ENCODE assay signal across 8 cellular contexts in the genomic region with DNA sequence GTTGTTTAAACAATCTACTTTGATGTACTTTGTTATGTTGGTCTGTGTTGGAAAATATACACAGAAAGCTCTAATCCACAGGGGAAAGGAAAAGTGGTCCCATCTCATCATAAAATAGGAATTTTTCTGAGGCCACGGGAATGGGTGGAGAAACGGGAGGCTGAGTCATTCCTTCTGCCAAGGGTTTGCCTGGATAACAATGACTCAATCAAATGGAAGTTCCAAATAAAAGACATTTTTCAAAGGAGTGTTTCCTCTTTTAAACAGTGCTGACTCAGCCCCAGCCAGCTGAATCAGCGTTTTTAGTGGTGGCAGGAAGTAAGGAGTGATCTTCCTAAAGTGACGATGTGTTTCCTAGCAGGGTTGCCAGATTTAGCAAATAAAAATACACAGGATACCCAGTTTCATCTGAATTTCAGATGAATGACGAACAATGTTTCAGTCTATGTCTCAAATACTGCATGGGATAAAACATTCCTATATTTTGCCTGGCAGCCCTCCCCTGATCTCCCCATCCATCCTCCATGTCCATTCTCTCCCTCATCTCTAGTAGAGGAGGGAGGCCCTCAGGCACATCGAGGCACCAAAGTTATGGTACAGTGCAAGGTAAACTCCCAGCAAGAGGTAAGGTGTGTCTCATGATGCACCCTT.
A peak's percentile ranks its signal among the peaks of the same experiment; 100 is the strongest.
DNase-seq lines count a peak whose midpoint lies in the region.

No MANE protein-coding gene starts in this region.

- CTCF ChIA-PET in activated CD4-positive, alpha-beta T cell treated with anti-CD3 and anti-CD28 coated beads, Interleukin-2, amount 10 ng/mL, durations not matched to agents 7 days and 5 days (lab: Charles Lee), result interaction anchor here (0.8 to 1.6 kb wide), 4 partner anchors 10 to 37 kb away, joined by 3 to 4 read pairs (median 4); no protein-coding TSS in a partner anchor

- H3K27me3 Mint-ChIP-seq in activated T-cell treated with anti-CD3 and anti-CD28 coated beads, Interleukin-2, amount 50 U/mL, for 24 hours, result no peaks in the 10 kb centered on the region
- H3K27me3 Mint-ChIP-seq in activated CD4-positive, alpha-beta T cell treated with anti-CD3 and anti-CD28 coated beads, Interleukin-2, amount 10 ng/mL, durations not matched to agents 7 days and 5 days, result no peaks in the 10 kb centered on the region

- H3K27me3 ChIP-seq in H7 (ENCODE audit: control insufficient read depth, insufficient read depth, low read length), result no peaks in the 10 kb centered on the region

- DNase-seq in activated T-cell treated with anti-CD3 and anti-CD28 coated beads, Interleukin-2, amount 50 U/mL, for 24 hours, result no peak
- DNase-seq in activated T-cell treated with anti-CD3 and anti-CD28 coated beads, Interleukin-2, amount 50 U/mL, for 1 hour, result no peak
- DNase-seq in activated CD4-positive, alpha-beta T cell treated with anti-CD3 and anti-CD28 coated beads, Interleukin-2, amount 10 ng/mL, durations not matched to agents 7 days and 5 days, result no peak
- DNase-seq in glomerular endothelial cell (ENCODE audit: extremely low read depth, low read depth, low spot score) (peak; percentile 88), posterior vena cava (ENCODE audit: low spot score) (peak; percentile 96), COR-L47 (lab: John Stamatoyannopoulos, UW) (no peak), H7 (no peak)
- no peak for DNase-seq in stimulated activated CD4-positive, alpha-beta T cell treated with anti-CD3 and anti-CD28 coated beads, Interleukin-1b, Interleukin-23, amount 100 ng/mL, for 48 hours

- H3K36me3 Mint-ChIP-seq in activated T-cell treated with anti-CD3 and anti-CD28 coated beads, Interleukin-2, amount 50 U/mL, for 24 hours (ENCODE audit: low read depth), result peaks cover 2% of the 10 kb centered on the region
- peaks cover 38% of the 10 kb centered on the region for H3K36me3 Mint-ChIP-seq in activated CD4-positive, alpha-beta T cell treated with anti-CD3 and anti-CD28 coated beads, Interleukin-2, amount 10 ng/mL, durations not matched to agents 7 days and 5 days (ENCODE audit: low read depth)

- H3K27ac Mint-ChIP-seq in activated T-cell treated with anti-CD3 and anti-CD28 coated beads, Interleukin-2, amount 50 U/mL, for 24 hours, result peak overlapping the region; percentile 75
- H3K27ac Mint-ChIP-seq in activated CD4-positive, alpha-beta T cell treated with anti-CD3 and anti-CD28 coated beads, Interleukin-2, amount 10 ng/mL, durations not matched to agents 7 days and 5 days, result peak overlapping the region; percentile 25

- H3K36me3 ChIP-seq in H7 (replicated peaks; ENCODE audit: control insufficient read depth, insufficient read depth, low read length), result no peaks in the 10 kb centered on the region

- no peak overlapping the region for H3K4me3 ChIP-seq in H7 (ENCODE audit: insufficient read depth, low read depth, low read length)

- no peak overlapping the region for H3K4me3 Mint-ChIP-seq in activated T-cell treated with anti-CD3 and anti-CD28 coated beads, Interleukin-2, amount 50 U/mL, for 24 hours
- H3K4me3 Mint-ChIP-seq in activated CD4-positive, alpha-beta T cell treated with anti-CD3 and anti-CD28 coated beads, Interleukin-2, amount 10 ng/mL, durations not matched to agents 7 days and 5 days, result no peak overlapping the region

- POLR2A ChIA-PET in activated CD4-positive, alpha-beta T cell treated with anti-CD3 and anti-CD28 coated beads, Interleukin-2, amount 10 ng/mL, durations not matched to agents 7 days and 5 days (lab: Charles Lee), result no interaction called here

- peaks cover 91% of the 10 kb centered on the region for H3K4me1 Mint-ChIP-seq in activated T-cell treated with anti-CD3 and anti-CD28 coated beads, Interleukin-2, amount 50 U/mL, for 24 hours (ENCODE audit: low read depth)
- peaks cover 81% of the 10 kb centered on the region for H3K4me1 Mint-ChIP-seq in activated CD4-positive, alpha-beta T cell treated with anti-CD3 and anti-CD28 coated beads, Interleukin-2, amount 10 ng/mL, durations not matched to agents 7 days and 5 days

- H3K9me3 Mint-ChIP-seq in activated T-cell treated with anti-CD3 and anti-CD28 coated beads, Interleukin-2, amount 50 U/mL, for 24 hours, result no peaks in the 10 kb centered on the region
- peaks cover 5% of the 10 kb centered on the region for H3K9me3 Mint-ChIP-seq in activated CD4-positive, alpha-beta T cell treated with anti-CD3 and anti-CD28 coated beads, Interleukin-2, amount 10 ng/mL, durations not matched to agents 7 days and 5 days

- intact Hi-C loops in posterior vena cava (cut with DNase I), result no loop called here

Comparison
In these comparisons a context has a peak if more than half of its experiments do, and no peak if none do; other contexts are left out.
1. DNase-seq: peak in glomerular endothelial cell (single experiment) and posterior vena cava (single experiment); none in activated T-cell treated with anti-CD3 and anti-CD28 coated beads, Interleukin-2, amount 50 U/mL, for 24 hours (single experiment), activated T-cell treated with anti-CD3 and anti-CD28 coated beads, Interleukin-2, amount 50 U/mL, for 1 hour (single experiment), activated CD4-positive, alpha-beta T cell treated with anti-CD3 and anti-CD28 coated beads, Interleukin-2, amount 10 ng/mL, durations not matched to agents 7 days and 5 days (single experiment), COR-L47 (single experiment), stimulated activated CD4-positive, alpha-beta T cell treated with anti-CD3 and anti-CD28 coated beads, Interleukin-1b, Interleukin-23, amount 100 ng/mL, for 48 hours (single experiment) and H7 (single experiment).